ENCODE assay signal across 8 cellular contexts in genomic region chr2:68250196-68250595, GRCh38. TPM values are rescaled to one million over a fixed set of nuclear protein-coding genes. Genes with fewer than 3 reads are reported as not detected.
DNase-seq lines count a peak whose midpoint lies in the region; ATAC-seq and TF ChIP-seq lines count a peak whose summit lies in the region.

No MANE protein-coding gene starts in this region.

- no peaks in the 10 kb centered on the region for H3K4me1 ChIP-seq in BE2C

- H3K27me3 Mint-ChIP-seq in naive thymus-derived CD8-positive, alpha-beta T cell: peaks cover 0 to 2% (median 0%) of the 10 kb centered on the region in 5 donors

- H3K4me3 ChIP-seq in BE2C (ENCODE audit: low read depth, low read length): peak overlapping the region; percentile 85
- H3K4me3 ChIP-seq in cardiac fibroblast (replicated peaks in 1 of 2; ENCODE audit: low read depth in 2 of 2, low read length in 2 of 2): peak overlapping the region; percentile 86 to 94

- peak overlapping the region; percentile 84 for H3K27ac ChIP-seq in KOPT-K1 (ENCODE audit: low read depth, low read length, poor library complexity, severe bottlenecking)

- POLR2A ChIA-PET in naive thymus-derived CD8-positive, alpha-beta T cell (lab: Charles Lee): interaction anchor here (0.9 to 1.9 kb wide), 3 partner anchors 9 to 92 kb away, joined by 4 to 6 read pairs (median 5); partner anchors contain the start of gene PNO1

- TF ChIP-seq CTCF in BE2C (IDR thresholded peaks at IDR 0.05; ENCODE audit: low read depth, low read length): no peak
- TF ChIP-seq CTCF in cardiac fibroblast (IDR thresholded peaks at IDR 0.05; ENCODE audit: low read depth, low read length): no peak

- ATAC-seq in naive thymus-derived CD8-positive, alpha-beta T cell: no peak
- no peak for ATAC-seq in HG02798 (IDR thresholded peaks at IDR 0.05; ENCODE audit: poor library complexity, unreplicated experiment)
- no peak for ATAC-seq in GM19395 (IDR thresholded peaks at IDR 0.05; ENCODE audit: unreplicated experiment)

- H3K36me3 Mint-ChIP-seq in naive thymus-derived CD8-positive, alpha-beta T cell: peaks cover 0 to 7% (median 0%) of the 10 kb centered on the region in 3 donors

- peak overlapping the region; percentile 84 to 98 (median 94) for H3K4me3 Mint-ChIP-seq in naive thymus-derived CD8-positive, alpha-beta T cell

- DNase-seq in BE2C (no peak), cardiac fibroblast (ENCODE audit: low read depth in 2 of 2) (no peak), SK-N-DZ (ENCODE audit: low spot score) (no peak), NCI-H1092 treated with DMSO at 0.1 percent for 48 hours (lab: John Stamatoyannopoulos, UW) (no peak)
- no peak for DNase-seq in naive thymus-derived CD8-positive, alpha-beta T cell

- peaks cover 14 to 41% (median 36%) of the 10 kb centered on the region in 4 donors for H3K4me1 Mint-ChIP-seq in naive thymus-derived CD8-positive, alpha-beta T cell

- H3K27me3 ChIP-seq in BE2C: no peaks in the 10 kb centered on the region

- H3K9me3 Mint-ChIP-seq in naive thymus-derived CD8-positive, alpha-beta T cell: no peaks in the 10 kb centered on the region

- peak overlapping the region in 8 of 10 donors; percentile 92 to 99 (median 94) for H3K27ac Mint-ChIP-seq in naive thymus-derived CD8-positive, alpha-beta T cell

- no peaks in the 10 kb centered on the region for H3K9me3 ChIP-seq in BE2C
- no peaks in the 10 kb centered on the region for H3K9me3 ChIP-seq in KOPT-K1 (ENCODE audit: insufficient read depth, low read length, poor library complexity, severe bottlenecking)

- H3K36me3 ChIP-seq in BE2C (peaks cover 5% of the 10 kb centered on the region; the same call in 1 of the 2 replicates), KOPT-K1 (ENCODE audit: insufficient read depth, low read length) (peaks cover 26% of the 10 kb centered on the region)

RNA-seq across cellular contexts. Expression of gene PPP3R1, which starts 2.1 kb away (rescaled TPM):
- 27.0 TPM for polyA plus RNA-seq in BE2C (2012; ENCODE audit: insufficient read depth, insufficient read length, low read depth)
- 10 to 100 TPM; 72.5 to 76.3 TPM for total RNA-seq in naive thymus-derived CD8-positive, alpha-beta T cell
- polyA plus RNA-seq in naive thymus-derived CD8-positive, alpha-beta T cell: 1 to 10 TPM; 3.4 to 4.3 (median 3.9) TPM
- polyA plus RNA-seq in SK-N-DZ (2014; cell fraction: cytosol; rRNA removed): 33.6 and 36.2 TPM in 2 replicates
- 15.1 and 16.9 TPM in 2 replicates for polyA plus RNA-seq in SK-N-DZ (2014; cell fraction: nucleus; rRNA removed)
